Comparison of ENCODE assay signal across 8 cellular contexts in genomic region chr15:62390793-62391543, GRCh38. TPM values are rescaled to one million over a fixed set of nuclear protein-coding genes. Genes with fewer than 3 reads are reported as not detected.
A peak's percentile ranks its signal among the peaks of the same experiment; 100 is the strongest.
DNase-seq lines count a peak whose midpoint lies in the region; ATAC-seq lines count a peak whose summit lies in the region.

No MANE protein-coding gene starts in this region.

- H3K4me1 ChIP-seq in neuron (ENCODE audit: insufficient read depth, low read length) (peaks cover 22% of the 10 kb centered on the region), aorta (ENCODE audit: control insufficient read depth in 1 of 2, insufficient read depth in 2 of 2, low read length in 2 of 2) (peaks cover 0 to 2% of the 10 kb centered on the region in 2 donors)

- ATAC-seq in aorta (ENCODE audit: low FRiP score) = peak; percentile 77

- H3K27ac ChIP-seq in aorta (ENCODE audit: low read depth in 1 of 2, low read length in 2 of 2) = peak overlapping the region; percentile 36 to 41

- peaks cover 15% of the 10 kb centered on the region for H3K27me3 ChIP-seq in H7 (ENCODE audit: control insufficient read depth, insufficient read depth, low read length)
- H3K27me3 ChIP-seq in neuron (ENCODE audit: insufficient read depth, low read length) = no peaks in the 10 kb centered on the region
- H3K27me3 ChIP-seq in aorta (ENCODE audit: control insufficient read depth in 1 of 2, insufficient read depth in 2 of 2, low read length in 1 of 2) = no peaks in the 10 kb centered on the region

- H3K4me3 ChIP-seq in H7 (ENCODE audit: insufficient read depth, low read depth, low read length) (peak overlapping the region; percentile 93), neuron (ENCODE audit: low read length) (peak overlapping the region; percentile 84), aorta (ENCODE audit: low read length in 2 of 2) (peak overlapping the region; percentile 55 to 85)

- intact Hi-C loops in aorta (cut with DNase I) = loop anchor here (2.0 to 10.0 kb wide), 7 partner anchors 36 to 354 kb away; no protein-coding TSS in a partner anchor

- WGBS in aorta, 2 donors = 0% methylated on average over 53 of the region's 53 CpGs

- peak; percentile 44 for DNase-seq in Daoy (ENCODE audit: low read depth)
- DNase-seq in H7 = peak; percentile 82
- DNase-seq in NCI-H226 = peak; percentile 35
- DNase-seq in activated naive CD4-positive, alpha-beta T cell treated with anti-CD3 and anti-CD28 coated beads, Interleukin-2, amount 50 U/mL, for 16 hours = peak; percentile 29
- DNase-seq in glomerular visceral epithelial cell (ENCODE audit: extremely low spot score) = peak; percentile 44
- DNase-seq in aorta = peak; percentile 67 to 84
- DNase-seq in NCI-H2081 treated with DMSO at 0.1 percent for 48 hours (lab: John Stamatoyannopoulos, UW) = no peak

- H3K36me3 ChIP-seq in H7 (replicated peaks; ENCODE audit: control insufficient read depth, insufficient read depth, low read length) (no peaks in the 10 kb centered on the region), neuron (ENCODE audit: insufficient read depth, low read length) (no peaks in the 10 kb centered on the region), aorta (ENCODE audit: control insufficient read depth in 1 of 2, insufficient read depth in 2 of 2, low read length in 1 of 2) (no peaks in the 10 kb centered on the region)

- peak overlapping the region; percentile 78 for H2AFZ ChIP-seq in neuron (ENCODE audit: low read depth, low read length)

- H3K9me3 ChIP-seq in neuron (ENCODE audit: low read length) (no peaks in the 10 kb centered on the region), aorta (ENCODE audit: control insufficient read depth, low read length) (no peaks in the 10 kb centered on the region)

RNA-seq across cellular contexts. Expression of gene TLN2, which starts 0.6 kb away (rescaled TPM):
- total RNA-seq in Daoy (2014; rRNA removed; shearing (Covaris generic)) = 14.9 and 36.0 TPM in 2 replicates
- 18.1 and 18.4 TPM in 2 replicates for total RNA-seq in H7 (2014; rRNA removed; shearing (Covaris generic))
- 10 to 100 TPM; 41.0 to 44.8 TPM for total RNA-seq in aorta
- 10 to 100 TPM in 1 of 2 donors, 1 to 10 TPM in 1; 4.9 to 18.3 TPM for polyA plus RNA-seq in aorta
